In the genomic region with DNA sequence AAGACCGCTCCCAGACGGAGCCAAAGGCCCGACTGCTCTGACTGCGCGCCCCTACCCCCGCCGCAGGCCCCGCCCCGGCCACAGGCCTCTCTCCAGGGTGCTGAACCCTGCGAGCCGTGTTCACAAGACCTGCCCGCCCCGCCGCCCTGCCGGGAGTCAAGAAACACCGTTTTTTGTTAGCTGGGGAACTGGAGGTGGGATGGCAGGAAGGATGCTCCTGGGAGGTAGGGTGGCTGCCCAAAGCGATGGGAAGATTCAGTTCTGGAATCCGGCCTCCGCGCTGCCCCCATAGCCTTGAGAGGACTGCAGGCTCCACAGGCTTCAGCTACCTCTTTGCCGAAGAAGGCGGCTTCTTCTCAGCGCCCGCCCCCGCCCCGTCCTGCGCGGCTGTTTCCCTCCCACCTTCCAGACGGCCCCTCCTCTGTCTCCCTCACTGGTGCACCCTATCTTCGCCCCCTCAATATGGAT, we compare ENCODE assay signal across 9 cellular contexts. TPM values are rescaled to one million over a fixed set of nuclear protein-coding genes. Genes with fewer than 3 reads are reported as not detected.
DNase-seq lines count a peak whose midpoint lies in the region; ATAC-seq and TF ChIP-seq lines count a peak whose summit lies in the region.
"Had no signal": no experiment of that assay in that cellular context is flagged by ENCODE, and none has a peak within 500 bp of the region (broad histone marks: within the 10 kb centered on the region; RNA-seq: fewer than 3 reads in every experiment).

No MANE protein-coding gene starts in this region.

- H3K4me3 Mint-ChIP-seq in natural killer cell treated with Interleukin-12 subunit alpha and Interleukin-12 subunit beta and Interleukin-15 and Interleukin-18, amount 100 ng/mL, for 72 hours, result no peak overlapping the region

- peaks cover 0 to 19% (median 2%) of the 10 kb centered on the region in 4 donors for H3K4me1 ChIP-seq in tibial nerve
- H3K4me1 ChIP-seq: uterus had no signal

- no peaks in the 10 kb centered on the region for H3K9me3 ChIP-seq in tibial nerve
- H3K9me3 ChIP-seq: uterus had no signal

- H3K36me3 ChIP-seq in tibial nerve, result no peaks in the 10 kb centered on the region
- H3K36me3 ChIP-seq: uterus had no signal

- peak; percentile 30 for DNase-seq in AG10803 (ENCODE audit: low read depth)
- peak; percentile 86 for DNase-seq in HuH-7.5 (ENCODE audit: low spot score)
- DNase-seq in activated CD4-positive, alpha-beta T cell treated with anti-CD3 and anti-CD28 coated beads, Interleukin-2, amount 50 U/mL, for 1 hour, result peak; percentile 70
- DNase-seq in effector CD8-positive, alpha-beta T cell (lab: John Stamatoyannopoulos, UW), result peak; percentile 31
- peak; percentile 69 for DNase-seq in natural killer cell treated with Interleukin-12 subunit alpha and Interleukin-12 subunit beta and Interleukin-15 and Interleukin-18, amount 100 ng/mL, for 72 hours (ENCODE audit: low spot score)
- DNase-seq in tibial nerve (ENCODE audit: low spot score in 2 of 2), result peak; percentile 19 to 30
- DNase-seq in NCI-H2171 (lab: John Stamatoyannopoulos, UW), result no peak

- TF ChIP-seq EP300 in tibial nerve (IDR thresholded peaks at IDR 0.05), result no peak

- no peaks in the 10 kb centered on the region for H3K36me3 Mint-ChIP-seq in natural killer cell treated with Interleukin-12 subunit alpha and Interleukin-12 subunit beta and Interleukin-15 and Interleukin-18, amount 100 ng/mL, for 72 hours

- no peaks in the 10 kb centered on the region for H3K9me3 Mint-ChIP-seq in natural killer cell treated with Interleukin-12 subunit alpha and Interleukin-12 subunit beta and Interleukin-15 and Interleukin-18, amount 100 ng/mL, for 72 hours

- no peak for TF ChIP-seq POLR2A in tibial nerve (IDR thresholded peaks at IDR 0.05)

- peak; percentile 57 to 69 for ATAC-seq in natural killer cell treated with Interleukin-12 subunit alpha and Interleukin-12 subunit beta and Interleukin-15 and Interleukin-18, amount 100 ng/mL, for 72 hours
- no peak for ATAC-seq in HG03045 (IDR thresholded peaks at IDR 0.05; ENCODE audit: unreplicated experiment)

- no peak overlapping the region for H3K27ac ChIP-seq in tibial nerve
- H3K27ac ChIP-seq: uterus had no signal

- H3K27me3 Mint-ChIP-seq in natural killer cell treated with Interleukin-12 subunit alpha and Interleukin-12 subunit beta and Interleukin-15 and Interleukin-18, amount 100 ng/mL, for 72 hours, result peaks cover 23 to 30% of the 10 kb centered on the region in 2 donors

- TF ChIP-seq CTCF in AG10803 (conservative IDR thresholded peaks at IDR 0.05; ENCODE audit: low read length) (no peak), tibial nerve (IDR thresholded peaks at IDR 0.05) (no peak)

- 3% methylated on average over 29 to 30 of the region's 30 CpGs for WGBS in tibial nerve, 2 donors

- H3K4me3 ChIP-seq in AG10803 (ENCODE audit: low read length), result no peak overlapping the region
- H3K4me3 ChIP-seq in tibial nerve, result no peak overlapping the region
- H3K4me3 ChIP-seq: uterus had no signal

- no peak overlapping the region for H3K27ac Mint-ChIP-seq in natural killer cell treated with Interleukin-12 subunit alpha and Interleukin-12 subunit beta and Interleukin-15 and Interleukin-18, amount 100 ng/mL, for 72 hours

- peaks cover 2 to 75% of the 10 kb centered on the region in 2 donors for H3K27me3 ChIP-seq in tibial nerve

- peaks cover 19 to 21% of the 10 kb centered on the region in 2 donors for H3K4me1 Mint-ChIP-seq in natural killer cell treated with Interleukin-12 subunit alpha and Interleukin-12 subunit beta and Interleukin-15 and Interleukin-18, amount 100 ng/mL, for 72 hours (ENCODE audit: low read depth in 2 of 2)

RNA-seq across cellular contexts. Expression of gene PDE2A, which starts 2.7 kb away (rescaled TPM):
- total RNA-seq in natural killer cell treated with Interleukin-12 subunit alpha and Interleukin-12 subunit beta and Interleukin-15 and Interleukin-18, amount 100 ng/mL, for 72 hours, result 1 to 10 TPM; 2.5 to 7.7 TPM
- 10 to 100 TPM; 30.3 to 75.7 (median 43.1) TPM for total RNA-seq in tibial nerve
